1 cellular context compared by ENCODE assay signal in genomic region chr11:32473282-32473909, GRCh38.
TF ChIP-seq lines count a peak whose summit lies in the region.

No MANE protein-coding gene starts in this region.

TF ChIP-seq in HEK293, 187 proteins besides CTCF, POLR2A, EP300 and RAD21 (continued from another document):
- TF ChIP-seq ZNF518A (tag by site-specific recombination; conservative IDR thresholded peaks at IDR 0.05; ENCODE audit: low read depth), result no peak
